In genomic region chr15:87737460-87737859, GRCh38 we compare ENCODE assay signal across 6 cellular contexts.
DNase-seq lines count a peak whose midpoint lies in the region; ATAC-seq, FAIRE-seq and TF ChIP-seq lines count a peak whose summit lies in the region.
"Not testable (repeated sequence)": the region's sequence is repeated elsewhere in the genome, so short reads cannot be mapped to it uniquely, and the experiment has no call there.

No MANE protein-coding gene starts in this region.

- not testable (repeated sequence) for H3F3A ChIP-seq in SK-N-SH (replicated peaks; ENCODE audit: insufficient read depth)

- POLR2A ChIA-PET in HEK293 (lab: Yijun Ruan, JAX); SK-N-SH (lab: Yijun Ruan, JAX); activated CD8-positive, alpha-beta T cell treated with anti-CD3 and anti-CD28 coated beads, Interleukin-2, amount 10 ng/mL, durations not matched to agents 7 days and 5 days (lab: Charles Lee): not testable (repeated sequence)
- POLR2A ChIA-PET in activated naive CD8-positive, alpha-beta T cell treated with anti-CD3 and anti-CD28 coated beads, Interleukin-2, amount 10 ng/mL, durations not matched to agents 7 days and 5 days (lab: Charles Lee), result interaction anchor here (0.7 kb wide), 1 partner anchor 48 kb away, joined by 5 read pairs; no protein-coding TSS in a partner anchor

- not testable (repeated sequence) for H4K20me1 ChIP-seq in SK-N-SH (ENCODE audit: insufficient read depth)

- not testable (repeated sequence) for H3K27me3 Mint-ChIP-seq in activated CD8-positive, alpha-beta T cell treated with anti-CD3 and anti-CD28 coated beads, Interleukin-2, amount 10 ng/mL, durations not matched to agents 7 days and 5 days (ENCODE audit: low read depth); activated naive CD8-positive, alpha-beta T cell treated with anti-CD3 and anti-CD28 coated beads, Interleukin-2, amount 10 ng/mL, durations not matched to agents 7 days and 5 days; glutamatergic neuron (ENCODE audit: unreplicated experiment)

- H3K4me3 Mint-ChIP-seq in activated CD8-positive, alpha-beta T cell treated with anti-CD3 and anti-CD28 coated beads, Interleukin-2, amount 10 ng/mL, durations not matched to agents 7 days and 5 days; activated naive CD8-positive, alpha-beta T cell treated with anti-CD3 and anti-CD28 coated beads, Interleukin-2, amount 10 ng/mL, durations not matched to agents 7 days and 5 days: not testable (repeated sequence)
- peak overlapping the region; percentile 32 for H3K4me3 Mint-ChIP-seq in glutamatergic neuron (ENCODE audit: unreplicated experiment)

- TF ChIP-seq CTCF in HEK293 (tag by site-specific recombination; IDR thresholded peaks at IDR 0.05); SK-N-SH (IDR thresholded peaks at IDR 0.05); glutamatergic neuron (IDR thresholded peaks at IDR 0.05; ENCODE audit: partially characterized antibody, unreplicated experiment): not testable (repeated sequence)

- H3K4me1 ChIP-seq in HEK293 (ENCODE audit: control insufficient read depth, insufficient read depth, low read length); small intestine (ENCODE audit: control insufficient read depth in 2 of 2, insufficient read depth in 1 of 2, low read depth in 1 of 2, low read length in 1 of 2): not testable (repeated sequence)
- H3K4me1 ChIP-seq in SK-N-SH (ENCODE audit: control insufficient read depth in 1 of 2, insufficient read depth in 2 of 2, low read depth in 1 of 2, low read length in 1 of 2), result peaks cover 21 to 23% of the 10 kb centered on the region in 2 experiments

- H3K36me3 Mint-ChIP-seq in activated CD8-positive, alpha-beta T cell treated with anti-CD3 and anti-CD28 coated beads, Interleukin-2, amount 10 ng/mL, durations not matched to agents 7 days and 5 days (ENCODE audit: low read depth); activated naive CD8-positive, alpha-beta T cell treated with anti-CD3 and anti-CD28 coated beads, Interleukin-2, amount 10 ng/mL, durations not matched to agents 7 days and 5 days; glutamatergic neuron (ENCODE audit: unreplicated experiment): not testable (repeated sequence)

- not testable (repeated sequence) for H3K36me3 ChIP-seq in HEK293 (ENCODE audit: control insufficient read depth in 2 of 2, insufficient read depth in 1 of 2, low read length in 2 of 2); SK-N-SH (replicated peaks in 1 of 2; ENCODE audit: control insufficient read depth in 1 of 2, insufficient read depth in 2 of 2, low read length in 1 of 2); small intestine (ENCODE audit: control insufficient read depth in 2 of 2, insufficient read depth in 2 of 2, low read length in 2 of 2)

- peaks cover 12% of the 10 kb centered on the region for H3K4me1 Mint-ChIP-seq in activated CD8-positive, alpha-beta T cell treated with anti-CD3 and anti-CD28 coated beads, Interleukin-2, amount 10 ng/mL, durations not matched to agents 7 days and 5 days (ENCODE audit: low read depth)
- H3K4me1 Mint-ChIP-seq in activated naive CD8-positive, alpha-beta T cell treated with anti-CD3 and anti-CD28 coated beads, Interleukin-2, amount 10 ng/mL, durations not matched to agents 7 days and 5 days, result peaks cover 12% of the 10 kb centered on the region
- peaks cover 22% of the 10 kb centered on the region for H3K4me1 Mint-ChIP-seq in glutamatergic neuron (ENCODE audit: low read depth, unreplicated experiment)

- H3K9me3 ChIP-seq in HEK293 (ENCODE audit: control insufficient read depth, insufficient read depth, low read depth, low read length); SK-N-SH; small intestine (ENCODE audit: control insufficient read depth, low read depth): not testable (repeated sequence)

- not testable (repeated sequence) for ATAC-seq in activated CD8-positive, alpha-beta T cell treated with anti-CD3 and anti-CD28 coated beads, Interleukin-2, amount 10 ng/mL, durations not matched to agents 7 days and 5 days; activated naive CD8-positive, alpha-beta T cell treated with anti-CD3 and anti-CD28 coated beads, Interleukin-2, amount 10 ng/mL, durations not matched to agents 7 days and 5 days (ENCODE audit: low read depth)

- H3K27ac Mint-ChIP-seq in activated CD8-positive, alpha-beta T cell treated with anti-CD3 and anti-CD28 coated beads, Interleukin-2, amount 10 ng/mL, durations not matched to agents 7 days and 5 days, result peak overlapping the region; percentile 3
- peak overlapping the region; percentile 86 for H3K27ac Mint-ChIP-seq in activated naive CD8-positive, alpha-beta T cell treated with anti-CD3 and anti-CD28 coated beads, Interleukin-2, amount 10 ng/mL, durations not matched to agents 7 days and 5 days
- peak overlapping the region; percentile 86 for H3K27ac Mint-ChIP-seq in glutamatergic neuron (ENCODE audit: unreplicated experiment)

- DNase-seq in SK-N-SH; activated CD8-positive, alpha-beta T cell treated with anti-CD3 and anti-CD28 coated beads, Interleukin-2, amount 10 ng/mL, durations not matched to agents 7 days and 5 days; activated naive CD8-positive, alpha-beta T cell treated with anti-CD3 and anti-CD28 coated beads, Interleukin-2, amount 10 ng/mL, durations not matched to agents 7 days and 5 days; glutamatergic neuron: not testable (repeated sequence)
- DNase-seq in small intestine, result peak; percentile 24

- TF ChIP-seq EP300 in SK-N-SH (IDR thresholded peaks at IDR 0.05; ENCODE audit: borderline replicate concordance in 1 of 2, low read depth in 1 of 2, low read length in 1 of 2), result not testable (repeated sequence)

- WGBS in SK-N-SH (ENCODE audit: low lambda C conversion rate), result 89% methylated on average over 4 of the region's 4 CpGs
- 78 to 88% (median 78%) methylated on average over 4 of the region's 4 CpGs for WGBS in small intestine, 3 donors

- not testable (repeated sequence) for H3K9me3 Mint-ChIP-seq in activated CD8-positive, alpha-beta T cell treated with anti-CD3 and anti-CD28 coated beads, Interleukin-2, amount 10 ng/mL, durations not matched to agents 7 days and 5 days (ENCODE audit: insufficient read depth); activated naive CD8-positive, alpha-beta T cell treated with anti-CD3 and anti-CD28 coated beads, Interleukin-2, amount 10 ng/mL, durations not matched to agents 7 days and 5 days; glutamatergic neuron (ENCODE audit: unreplicated experiment)

- not testable (repeated sequence) for H3K27ac ChIP-seq in HEK293 (ENCODE audit: extremely low read depth, low read depth, low read length); small intestine (ENCODE audit: low read depth in 1 of 2, low read length in 1 of 2)
- peak overlapping the region in 1 of 2 experiments; percentile 61; a peak in 1 of 4 replicates for H3K27ac ChIP-seq in SK-N-SH (ENCODE audit: low read depth in 2 of 2, low read length in 1 of 2)

- FAIRE-seq in small intestine (lab: Jason Lieb, UNC), result not testable (repeated sequence)

- not testable (repeated sequence) for H3K27me3 ChIP-seq in SK-N-SH (ENCODE audit: insufficient read depth); small intestine (ENCODE audit: control insufficient read depth in 2 of 2, insufficient read depth in 2 of 2, low read length in 2 of 2)

- CTCF ChIA-PET in HEK293 (lab: Yijun Ruan, JAX); SK-N-SH (lab: Yijun Ruan, JAX); activated CD8-positive, alpha-beta T cell treated with anti-CD3 and anti-CD28 coated beads, Interleukin-2, amount 10 ng/mL, durations not matched to agents 7 days and 5 days (lab: Charles Lee): not testable (repeated sequence)

- not testable (repeated sequence) for H3K79me2 ChIP-seq in SK-N-SH (ENCODE audit: insufficient read depth)

- H3K4me3 ChIP-seq in HEK293 (ENCODE audit: low read depth, low read length); SK-N-SH (ENCODE audit: low read depth in 2 of 2, low read length in 1 of 2); small intestine (ENCODE audit: low read depth in 1 of 2, low read length in 2 of 2): not testable (repeated sequence)

- H2AFZ ChIP-seq in SK-N-SH (ENCODE audit: low read depth), result not testable (repeated sequence)

- not testable (repeated sequence) for H3K4me2 ChIP-seq in SK-N-SH

- TF ChIP-seq RAD21 in SK-N-SH (IDR thresholded peaks at IDR 0.05; ENCODE audit: low read length), result not testable (repeated sequence)

- H3K9ac ChIP-seq in SK-N-SH, result 0 out of 2 replicates have a peak overlapping the region, but pooled peaks have one; percentile 8

- not testable (repeated sequence) for H3K9me2 ChIP-seq in SK-N-SH

TF ChIP-seq in HEK293, 187 proteins besides CTCF, POLR2A, EP300 and RAD21:
- peak; percentile 33; the same call in 1 of the 2 replicates for TF ChIP-seq ZNF146 (tag by site-specific recombination; IDR thresholded peaks at IDR 0.05)
TF ChIP-seq in HEK293: peak in this region for 1; not testable (repeated sequence) for 186.

Comparison
In these comparisons a context has a peak if more than half of its experiments do, and no peak if none do; other contexts are left out.
1. H3K27ac Mint-ChIP-seq: peak in every context shown above with its lines; median percentile 86 in activated naive CD8-positive, alpha-beta T cell treated with anti-CD3 and anti-CD28 coated beads, Interleukin-2, amount 10 ng/mL, durations not matched to agents 7 days and 5 days; 86 in glutamatergic neuron; 3 in activated CD8-positive, alpha-beta T cell treated with anti-CD3 and anti-CD28 coated beads, Interleukin-2, amount 10 ng/mL, durations not matched to agents 7 days and 5 days.